9 cellular contexts compared by ENCODE assay signal in genomic region chr15:45179221-45179985, GRCh38. TPM values are rescaled to one million over a fixed set of nuclear protein-coding genes. Genes with fewer than 3 reads are reported as not detected.
A peak's percentile ranks its signal among the peaks of the same experiment; 100 is the strongest.
DNase-seq lines count a peak whose midpoint lies in the region; ATAC-seq, FAIRE-seq and TF ChIP-seq lines count a peak whose summit lies in the region.
"Had no signal": no experiment of that assay in that cellular context is flagged by ENCODE, and none has a peak within 500 bp of the region (broad histone marks: within the 10 kb centered on the region; RNA-seq: fewer than 3 reads in every experiment).

No MANE protein-coding gene starts in this region.

- H3K36me3 Mint-ChIP-seq in activated CD4-positive, alpha-beta T cell treated with anti-CD3 and anti-CD28 coated beads for 36 hours (ENCODE audit: low read depth), result peaks cover 10% of the 10 kb centered on the region

- WGBS in small intestine, 3 donors, result 27 to 65% (median 49%) methylated on average over 13 of the region's 13 CpGs

- FAIRE-seq in small intestine (lab: Jason Lieb, UNC), result no peak

- H3K27ac ChIP-seq in small intestine (ENCODE audit: low read depth in 1 of 2, low read length in 1 of 2), result peak overlapping the region in 1 of 2 donors; percentile 60

- H3K4me3 ChIP-seq in AG09309 (ENCODE audit: control insufficient read depth, low read depth, low read length), result no peak overlapping the region
- no peak overlapping the region for H3K4me3 ChIP-seq in H7 (ENCODE audit: insufficient read depth, low read depth, low read length)
- H3K4me3 ChIP-seq in small intestine (ENCODE audit: low read depth in 1 of 2, low read length in 2 of 2), result no peak overlapping the region

- H3K27ac Mint-ChIP-seq in activated CD4-positive, alpha-beta T cell treated with anti-CD3 and anti-CD28 coated beads for 36 hours, result no peak overlapping the region

- no peaks in the 10 kb centered on the region for H3K27me3 Mint-ChIP-seq in activated CD4-positive, alpha-beta T cell treated with anti-CD3 and anti-CD28 coated beads for 36 hours

- POLR2A ChIA-PET in activated CD4-positive, alpha-beta T cell treated with anti-CD3 and anti-CD28 coated beads for 36 hours (lab: Charles Lee), result interaction anchor here (1.2 kb wide), 1 partner anchor 15 kb away, joined by 6 read pairs; no protein-coding TSS in a partner anchor

- H3K36me3 ChIP-seq in H7 (replicated peaks; ENCODE audit: control insufficient read depth, insufficient read depth, low read length), result peaks cover 2% of the 10 kb centered on the region
- peaks cover 0 to 4% of the 10 kb centered on the region in 2 donors for H3K36me3 ChIP-seq in small intestine (ENCODE audit: control insufficient read depth in 2 of 2, insufficient read depth in 2 of 2, low read length in 2 of 2)

- TF ChIP-seq CTCF in AG09309 (IDR thresholded peaks at IDR 0.05; ENCODE audit: control insufficient read depth, insufficient read depth, low read depth, low read length, missing control alignments), result peak; percentile 56

- no peak for TF ChIP-seq POLR2A in erythroblast (IDR thresholded peaks at IDR 0.05; ENCODE audit: low read length)

- no peaks in the 10 kb centered on the region for H3K9me3 Mint-ChIP-seq in activated CD4-positive, alpha-beta T cell treated with anti-CD3 and anti-CD28 coated beads for 36 hours (ENCODE audit: low read depth)

- H3K4me1 ChIP-seq in small intestine (ENCODE audit: control insufficient read depth in 2 of 2, insufficient read depth in 1 of 2, low read depth in 1 of 2, low read length in 1 of 2), result peaks cover 5 to 7% of the 10 kb centered on the region in 2 donors

- H3K9me3 ChIP-seq in small intestine (ENCODE audit: control insufficient read depth, low read depth), result no peaks in the 10 kb centered on the region

- no peaks in the 10 kb centered on the region for H3K27me3 ChIP-seq in H7 (ENCODE audit: control insufficient read depth, insufficient read depth, low read length)
- H3K27me3 ChIP-seq in small intestine (ENCODE audit: control insufficient read depth in 2 of 2, insufficient read depth in 2 of 2, low read length in 2 of 2), result no peaks in the 10 kb centered on the region

- intact Hi-C loops in activated CD4-positive, alpha-beta T cell treated with anti-CD3 and anti-CD28 coated beads for 36 hours (cut with DNase I, micrococcal nuclease), result no loop called here

- DNase-seq in AG09309 (ENCODE audit: low read depth) (no peak), H7 (peak; percentile 90), erythroblast (lab: John Stamatoyannopoulos, UW) (peak; percentile 34 to 58), small intestine (peak; percentile 78), SHP77 treated with DMSO at 0.1 percent for 48 hours (lab: John Stamatoyannopoulos, UW) (no peak)
- peak; percentile 68 for DNase-seq in activated CD4-positive, alpha-beta T cell treated with anti-CD3 and anti-CD28 coated beads for 36 hours

- H3K4me3 Mint-ChIP-seq in activated CD4-positive, alpha-beta T cell treated with anti-CD3 and anti-CD28 coated beads for 36 hours, result no peak overlapping the region

- CTCF ChIA-PET in activated CD4-positive, alpha-beta T cell treated with anti-CD3 and anti-CD28 coated beads for 36 hours (lab: Charles Lee), result interaction anchor here (1.2 to 2.4 kb wide), 7 partner anchors 11 to 197 kb away, joined by 3 to 14 read pairs (median 5); no protein-coding TSS in a partner anchor

- peaks cover 13% of the 10 kb centered on the region for H3K4me1 Mint-ChIP-seq in activated CD4-positive, alpha-beta T cell treated with anti-CD3 and anti-CD28 coated beads for 36 hours

- peak; percentile 63 for ATAC-seq in activated CD4-positive, alpha-beta T cell treated with anti-CD3 and anti-CD28 coated beads for 36 hours
- ATAC-seq in HG02763 (IDR thresholded peaks at IDR 0.05; ENCODE audit: unreplicated experiment) (no peak), HG02610 (IDR thresholded peaks at IDR 0.05; ENCODE audit: unreplicated experiment) (no peak)

RNA-seq across cellular contexts. Expression of gene SHF, which starts 8.4 kb away (rescaled TPM):
- 40.0 and 56.4 TPM in 2 replicates for total RNA-seq in H7 (2014; rRNA removed; shearing (Covaris generic))
- total RNA-seq in activated CD4-positive, alpha-beta T cell treated with anti-CD3 and anti-CD28 coated beads for 36 hours, result 10 to 100 TPM; 17.9 to 18.7 TPM
- 10 to 100 TPM in 2 of 3 donors, 1 to 10 TPM in 1; 9.5 to 25.0 (median 11.3) TPM for polyA plus RNA-seq in small intestine

RNA-seq across cellular contexts. Expression of gene DUOX1, which starts 49.6 kb away (rescaled TPM):
- 0.24 and 0.37 TPM in 2 replicates for total RNA-seq in H7 (2014; rRNA removed; shearing (Covaris generic))
- under 1 TPM; 0.07 to 0.11 TPM for total RNA-seq in activated CD4-positive, alpha-beta T cell treated with anti-CD3 and anti-CD28 coated beads for 36 hours
- under 1 TPM in 2 of 3 donors, not detected in 1; 0.33 to 0.67 TPM for polyA plus RNA-seq in small intestine
- total RNA-seq: dermis microvascular lymphatic vessel endothelial cell had no signal

RNA-seq across cellular contexts. Expression of gene DUOXA1, which starts 49.7 kb away (rescaled TPM):
- 0.07 TPM in 1 of 2 replicates, not detected in the other for total RNA-seq in H7 (2014; rRNA removed; shearing (Covaris generic))
- total RNA-seq in activated CD4-positive, alpha-beta T cell treated with anti-CD3 and anti-CD28 coated beads for 36 hours, result under 1 TPM in 1 of 2 experiments, not detected in 1; 0.19 TPM
- polyA plus RNA-seq in small intestine, result under 1 TPM; 0.27 to 0.89 (median 0.48) TPM
- total RNA-seq: dermis microvascular lymphatic vessel endothelial cell had no signal

Comparison
In these comparisons a context has a peak if more than half of its experiments do, and no peak if none do; other contexts are left out.
1. DNase-seq: peak in H7 (single experiment), activated CD4-positive, alpha-beta T cell treated with anti-CD3 and anti-CD28 coated beads for 36 hours (single experiment), erythroblast (2 of 2) and small intestine (single experiment); none in AG09309 (single experiment) and SHP77 treated with DMSO at 0.1 percent for 48 hours (single experiment).